Comparison of ENCODE assay signal across 2 cellular contexts in genomic region chr9:18320046-18320445, GRCh38.
TF ChIP-seq lines count a peak whose summit lies in the region.

No MANE protein-coding gene starts in this region.

TF ChIP-seq in GM23338, 12 proteins besides CTCF, POLR2A, EP300 and RAD21 (continued from another document):
- no peak for TF ChIP-seq ZNF462 (CRISPR knock-in tag; IDR thresholded peaks at IDR 0.05)

TF ChIP-seq in SK-N-SH treated with all-trans-retinoic acid at 6 μM for 48 hours, 23 proteins besides CTCF, POLR2A, EP300 and RAD21 (continued from another document):
- TF ChIP-seq CREB5 (CRISPR knock-in tag; IDR thresholded peaks at IDR 0.05; ENCODE audit: low read depth) (no peak), GLIS3 (CRISPR knock-in tag; IDR thresholded peaks at IDR 0.05) (no peak), RARB (CRISPR knock-in tag; IDR thresholded peaks at IDR 0.05) (no peak), TCF4 (CRISPR knock-in tag; IDR thresholded peaks at IDR 0.05; ENCODE audit: borderline replicate concordance) (no peak), TOX (CRISPR knock-in tag; IDR thresholded peaks at IDR 0.05; ENCODE audit: borderline replicate concordance) (no peak), ZNF565 (CRISPR knock-in tag; conservative IDR thresholded peaks at IDR 0.05; ENCODE audit: low read depth) (no peak), ISL1 (CRISPR knock-in tag; IDR thresholded peaks at IDR 0.05) (no peak), POU6F1 (CRISPR knock-in tag; IDR thresholded peaks at IDR 0.05; ENCODE audit: borderline replicate concordance, low read depth) (no peak), ZNF8 (CRISPR knock-in tag; IDR thresholded peaks at IDR 0.05) (no peak)
